8 cellular contexts compared by ENCODE assay signal in the genomic region with DNA sequence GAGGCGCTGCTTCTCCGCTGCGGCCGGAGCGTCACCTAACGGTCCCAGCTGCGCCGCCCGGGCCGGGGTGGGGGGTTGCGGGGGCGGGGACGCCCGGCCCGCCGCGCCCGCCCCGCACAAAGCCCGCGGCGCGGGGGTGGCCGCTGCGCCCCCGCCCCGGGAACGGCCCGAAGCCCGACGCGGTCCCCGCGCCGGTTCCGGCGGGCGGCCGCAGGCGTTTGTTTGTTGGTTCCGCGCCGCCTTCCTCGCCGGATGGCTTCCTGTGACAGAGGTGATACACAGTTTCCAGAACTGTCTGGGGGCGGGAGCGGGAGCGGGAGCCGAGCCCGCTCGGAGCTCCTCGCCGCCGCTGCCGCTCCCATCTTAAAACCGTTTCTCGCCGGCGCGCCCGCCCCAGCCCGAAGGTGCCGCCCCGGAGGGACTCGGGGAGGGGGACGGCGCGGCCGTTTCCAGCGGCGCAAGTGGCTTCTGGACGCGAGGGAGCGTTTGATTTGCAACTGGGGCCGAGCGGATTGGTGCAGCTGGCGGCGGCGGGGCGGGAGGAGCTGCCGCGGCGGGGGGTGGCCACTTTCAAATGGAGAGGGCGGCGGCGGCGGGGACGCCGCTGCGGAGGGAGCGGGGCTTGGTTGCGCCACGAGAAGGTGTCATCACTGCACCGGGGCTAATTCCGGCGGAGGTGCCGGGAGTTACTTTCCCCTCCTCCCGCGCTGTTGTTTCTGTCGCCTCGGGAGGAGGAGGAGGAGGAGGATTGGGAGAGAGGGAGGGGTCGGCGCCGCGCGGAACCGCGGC.
DNase-seq lines count a peak whose midpoint lies in the region; ATAC-seq lines count a peak whose summit lies in the region.

No MANE protein-coding gene starts in this region.

- DNase-seq in Ammon's horn (ENCODE audit: low spot score), result peak; percentile 90
- DNase-seq in NCI-H345 (lab: John Stamatoyannopoulos, UW), result peak; percentile 87
- DNase-seq in activated CD4-positive, CD25-positive, alpha-beta regulatory T cell treated with anti-CD3 and anti-CD28 coated beads, Interleukin-2, amount 50 U/mL, for 72 hours, result peak; percentile 77
- DNase-seq in cerebellar cortex (ENCODE audit: low spot score), result peak; percentile 77
- peak; percentile 94 for DNase-seq in kidney tubule cell (ENCODE audit: low spot score)
- peak; percentile 59 to 83 (median 68) for DNase-seq in stimulated activated CD4-positive, alpha-beta T cell treated with anti-CD3 and anti-CD28 coated beads, Interleukin-1b, Interleukin-23, amount 100 ng/mL, for 24 hours (ENCODE audit: low read depth in 4 of 4, low spot score in 1 of 4)

- ATAC-seq in GM19043 (IDR thresholded peaks at IDR 0.05; ENCODE audit: low read depth, unreplicated experiment) (peak; percentile 34), HG03342 (IDR thresholded peaks at IDR 0.05; ENCODE audit: unreplicated experiment) (peak; percentile 45)

Comparison
In these comparisons a context has a peak if more than half of its experiments do, and no peak if none do; other contexts are left out.
1. Peak in every context shown above with its lines: DNase-seq and ATAC-seq.